In the genomic region with DNA sequence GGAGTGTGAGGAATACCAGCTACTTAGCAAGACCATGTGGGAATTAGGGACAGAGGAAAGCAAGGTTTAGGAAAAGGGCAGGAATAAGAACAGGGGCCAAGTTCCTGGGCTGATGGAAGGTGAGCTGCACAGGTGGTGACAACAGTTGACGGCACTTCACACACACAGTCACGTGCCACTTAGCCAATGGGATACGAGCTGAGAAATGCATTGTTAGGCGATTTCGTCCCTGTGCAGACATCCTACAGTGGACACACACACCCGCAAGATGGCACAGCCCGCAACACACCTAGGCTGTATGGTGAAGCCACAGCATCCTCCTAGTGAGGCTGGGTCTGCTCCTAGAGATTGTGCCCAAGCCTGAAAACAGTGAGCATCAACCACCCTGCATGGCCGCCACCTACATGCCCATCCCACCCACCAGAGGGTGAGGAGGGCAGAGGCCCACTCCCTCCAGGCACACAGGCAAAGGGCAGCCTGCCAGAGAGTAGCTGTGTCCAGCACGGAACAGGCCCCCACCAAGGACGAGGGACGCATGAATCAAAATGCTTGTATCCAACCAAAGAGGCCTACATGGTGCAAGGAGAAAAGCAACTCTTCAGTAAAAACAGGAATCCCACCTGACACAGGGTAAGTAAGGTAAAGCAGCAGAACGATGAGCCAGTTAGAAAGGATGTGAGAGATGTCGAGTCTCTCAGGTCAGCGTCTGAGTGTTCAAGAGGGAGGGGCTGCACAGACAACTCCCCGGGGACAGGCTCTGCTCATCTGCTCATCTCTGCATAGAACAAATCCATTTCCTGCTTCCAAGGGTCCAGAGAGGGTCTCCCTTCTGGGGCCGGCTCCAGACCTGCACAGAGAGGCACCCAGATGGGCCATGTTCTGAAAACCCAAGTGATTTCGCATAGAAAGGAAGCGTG, we compare ENCODE assay signal across 17 cellular contexts. TPM values are rescaled to one million over a fixed set of nuclear protein-coding genes. Genes with fewer than 3 reads are reported as not detected.
DNase-seq lines count a peak whose midpoint lies in the region; ATAC-seq and TF ChIP-seq lines count a peak whose summit lies in the region.
"Had no signal": no experiment of that assay in that cellular context is flagged by ENCODE, and none has a peak within 500 bp of the region (broad histone marks: within the 10 kb centered on the region; RNA-seq: fewer than 3 reads in every experiment).

No MANE protein-coding gene starts in this region.

- no peaks in the 10 kb centered on the region for H3K36me3 Mint-ChIP-seq in activated CD8-positive, alpha-beta T cell treated with anti-CD3 and anti-CD28 coated beads, Interleukin-2, amount 10 ng/mL, durations not matched to agents 7 days and 5 days (ENCODE audit: low read depth)

- H3K4me3 ChIP-seq in mesenchymal stem cell (ENCODE audit: insufficient read depth in 1 of 2, low read depth in 1 of 2, low read length in 2 of 2), result no peak overlapping the region
- no peak overlapping the region for H3K4me3 ChIP-seq in testis
- H3K4me3 ChIP-seq: MG63, prostate gland, upper lobe of right lung had no signal

- peaks cover 28% of the 10 kb centered on the region for H3K79me1 ChIP-seq in mesenchymal stem cell (replicated peaks; ENCODE audit: low read length, poor library complexity, severe bottlenecking)

- H3K4me3 Mint-ChIP-seq in activated CD8-positive, alpha-beta T cell treated with anti-CD3 and anti-CD28 coated beads, Interleukin-2, amount 10 ng/mL, durations not matched to agents 7 days and 5 days, result no peak overlapping the region
- H3K4me3 Mint-ChIP-seq: activated naive CD8-positive, alpha-beta T cell treated with anti-CD3 and anti-CD28 coated beads for 36 hours had no signal

- H3K36me3 ChIP-seq in mesenchymal stem cell (ENCODE audit: control insufficient read depth in 1 of 2, insufficient read depth in 2 of 2, low read depth in 1 of 2, low read length in 2 of 2) (peaks cover 32 to 39% of the 10 kb centered on the region in 2 experiments), testis (ENCODE audit: low read depth, missing control alignments) (no peaks in the 10 kb centered on the region)
- H3K36me3 ChIP-seq: MG63 had no signal

- CTCF ChIA-PET in activated CD8-positive, alpha-beta T cell treated with anti-CD3 and anti-CD28 coated beads, Interleukin-2, amount 10 ng/mL, durations not matched to agents 7 days and 5 days (lab: Charles Lee), result interaction anchor here (0.8 to 1.0 kb wide), 2 partner anchors 7 to 215 kb away, joined by 3 to 5 read pairs; no protein-coding TSS in a partner anchor

- H2BK5ac ChIP-seq in mesenchymal stem cell (ENCODE audit: low read depth, low read length, poor library complexity, severe bottlenecking), result no peak overlapping the region

- H3K27me3 Mint-ChIP-seq in activated CD8-positive, alpha-beta T cell treated with anti-CD3 and anti-CD28 coated beads, Interleukin-2, amount 10 ng/mL, durations not matched to agents 7 days and 5 days (ENCODE audit: low read depth), result no peaks in the 10 kb centered on the region
- H3K27me3 Mint-ChIP-seq: activated naive CD8-positive, alpha-beta T cell treated with anti-CD3 and anti-CD28 coated beads for 36 hours had no signal

- H4K91ac ChIP-seq in mesenchymal stem cell (ENCODE audit: low read length), result peak overlapping the region; percentile 64

- no peak overlapping the region for H3K9ac ChIP-seq in mesenchymal stem cell (ENCODE audit: low read length)

- DNase-seq in activated CD8-positive, alpha-beta memory T cell treated with anti-CD3 and anti-CD28 coated beads for 24 hours, result peak; percentile 35
- no peak for DNase-seq in activated CD8-positive, alpha-beta memory T cell treated with anti-CD3 and anti-CD28 coated beads, Interleukin-2, amount 50 U/mL, for 48 hours
- DNase-seq in mesenchymal stem cell (no peak), testis (no peak), NCI-H2107 (lab: John Stamatoyannopoulos, UW) (no peak), kidney glomerular epithelial cell (lab: John Stamatoyannopoulos, UW) (no peak)
- no peak for DNase-seq in activated CD8-positive, alpha-beta T cell treated with anti-CD3 and anti-CD28 coated beads, Interleukin-2, amount 10 ng/mL, durations not matched to agents 7 days and 5 days
- DNase-seq: activated CD4-positive, alpha-beta T cell treated with anti-CD3 and anti-CD28 coated beads for 4 hours; activated naive CD8-positive, alpha-beta T cell treated with anti-CD3 and anti-CD28 coated beads for 36 hours; EL; MG63; NCI-H187 treated with DMSO at 0.1 percent for 48 hours; NCI-H526 had no signal

- H2BK15ac ChIP-seq in mesenchymal stem cell (ENCODE audit: low read depth, poor library complexity, severe bottlenecking), result no peak overlapping the region

- H3K27ac ChIP-seq in mesenchymal stem cell (ENCODE audit: low read length, poor library complexity, severe bottlenecking) (no peak overlapping the region), testis (peak overlapping the region; percentile 19 to 50)
- H3K27ac ChIP-seq: prostate gland, upper lobe of right lung had no signal

- TF ChIP-seq CTCF in testis (IDR thresholded peaks at IDR 0.05), result no peak

- peak overlapping the region in 1 of 2 experiments; percentile 67 for H3K18ac ChIP-seq in mesenchymal stem cell (ENCODE audit: low read depth in 1 of 2, low read length in 2 of 2)

- no peaks in the 10 kb centered on the region for H3K9me3 Mint-ChIP-seq in activated CD8-positive, alpha-beta T cell treated with anti-CD3 and anti-CD28 coated beads, Interleukin-2, amount 10 ng/mL, durations not matched to agents 7 days and 5 days (ENCODE audit: insufficient read depth)
- H3K9me3 Mint-ChIP-seq: activated naive CD8-positive, alpha-beta T cell treated with anti-CD3 and anti-CD28 coated beads for 36 hours had no signal

- H3K27me3 ChIP-seq in mesenchymal stem cell (ENCODE audit: control insufficient read depth in 1 of 2, insufficient read depth in 1 of 2, low read length in 2 of 2), result no peaks in the 10 kb centered on the region
- no peaks in the 10 kb centered on the region for H3K27me3 ChIP-seq in testis
- H3K27me3 ChIP-seq: MG63, upper lobe of right lung had no signal

- intact Hi-C loops in testis (cut with DNase I; ENCODE audit: low total_unique reads), result no loop called here

- H2BK120ac ChIP-seq in mesenchymal stem cell (ENCODE audit: low read depth, low read length), result no peak overlapping the region

- H2AFZ ChIP-seq in mesenchymal stem cell (ENCODE audit: low read depth, low read length), result no peak overlapping the region

- no peak for TF ChIP-seq POLR2A in testis (IDR thresholded peaks at IDR 0.05)

- H3K9me3 ChIP-seq in mesenchymal stem cell (ENCODE audit: control insufficient read depth, low read length), result no peaks in the 10 kb centered on the region
- H3K9me3 ChIP-seq in testis, result no peaks in the 10 kb centered on the region
- H3K9me3 ChIP-seq: MG63, prostate gland, upper lobe of right lung had no signal

- H3K23ac ChIP-seq in mesenchymal stem cell (ENCODE audit: low read length in 2 of 2), result no peak overlapping the region

- H3K4ac ChIP-seq in mesenchymal stem cell (ENCODE audit: low read depth in 1 of 2, low read length in 2 of 2), result no peak overlapping the region

- no peak for ATAC-seq in activated CD8-positive, alpha-beta T cell treated with anti-CD3 and anti-CD28 coated beads, Interleukin-2, amount 10 ng/mL, durations not matched to agents 7 days and 5 days
- ATAC-seq: Panc1 had no signal

- H4K8ac ChIP-seq in mesenchymal stem cell (ENCODE audit: low read length), result peak overlapping the region; percentile 62

- WGBS in mesenchymal stem cell, result 84% methylated on average over 18 of the region's 18 CpGs
- 60 to 70% methylated on average over 14 to 18 of the region's 18 CpGs for WGBS in testis, 2 donors

- no peak overlapping the region for H2AK5ac ChIP-seq in mesenchymal stem cell (ENCODE audit: low read length, severe bottlenecking)

- no peak overlapping the region for H3K27ac Mint-ChIP-seq in activated CD8-positive, alpha-beta T cell treated with anti-CD3 and anti-CD28 coated beads, Interleukin-2, amount 10 ng/mL, durations not matched to agents 7 days and 5 days
- H3K27ac Mint-ChIP-seq: activated naive CD8-positive, alpha-beta T cell treated with anti-CD3 and anti-CD28 coated beads for 36 hours had no signal

- POLR2A ChIA-PET in activated CD8-positive, alpha-beta T cell treated with anti-CD3 and anti-CD28 coated beads, Interleukin-2, amount 10 ng/mL, durations not matched to agents 7 days and 5 days (lab: Charles Lee), result no interaction called here

- H2BK12ac ChIP-seq in mesenchymal stem cell (ENCODE audit: low read length in 2 of 2), result peak overlapping the region in 1 of 2 experiments; percentile 15

- peak overlapping the region in 1 of 2 experiments; percentile 68 for H3K14ac ChIP-seq in mesenchymal stem cell (ENCODE audit: low read length in 2 of 2)

- H3K4me1 Mint-ChIP-seq in activated CD8-positive, alpha-beta T cell treated with anti-CD3 and anti-CD28 coated beads, Interleukin-2, amount 10 ng/mL, durations not matched to agents 7 days and 5 days (ENCODE audit: low read depth), result no peaks in the 10 kb centered on the region

- H3K4me2 ChIP-seq in mesenchymal stem cell (ENCODE audit: low read length, poor library complexity, severe bottlenecking), result no peak overlapping the region

- H3K4me1 ChIP-seq in mesenchymal stem cell (ENCODE audit: control insufficient read depth, insufficient read depth, low read depth, low read length), result peaks cover 32% of the 10 kb centered on the region
- H3K4me1 ChIP-seq in testis, result peaks cover 59% of the 10 kb centered on the region

TF ChIP-seq in PFSK-1, 5 proteins besides CTCF, POLR2A, EP300 and RAD21:
- TF ChIP-seq FOXP2 (optimal IDR thresholded peaks at IDR 0.05; ENCODE audit: borderline replicate concordance, extremely low read depth, extremely low read length, insufficient read depth) (peak; percentile 1), SIN3A (IDR thresholded peaks at IDR 0.05; ENCODE audit: borderline replicate concordance, insufficient read depth, low read length) (no peak)

RNA-seq across cellular contexts. Expression of a gene that starts 51.3 kb away (rescaled TPM):
- polyA plus RNA-seq in PFSK-1 (2012; ENCODE audit: insufficient read length, low read depth), result 6.0 TPM
- polyA plus RNA-seq in mesenchymal stem cell (2013, experiment 1 of 2), result 13.7 TPM
- polyA plus RNA-seq in mesenchymal stem cell (2013, experiment 2 of 2), result 14.9 TPM
- total RNA-seq in testis, result 100 to 1,000 TPM; 189 to 212 TPM
- 79.0 TPM for polyA plus RNA-seq in testis (ENCODE audit: insufficient read depth, low read depth, low replicate concordance)
- 1 to 10 TPM; 2.5 to 3.3 TPM for total RNA-seq in activated CD8-positive, alpha-beta T cell treated with anti-CD3 and anti-CD28 coated beads, Interleukin-2, amount 10 ng/mL, durations not matched to agents 7 days and 5 days

Comparison
In these comparisons a context has a peak if more than half of its experiments do, and no peak if none do; other contexts are left out.
1. RNA of a gene that starts 51.3 kb away (total RNA-seq): 189 to 212 TPM in testis; 2.5 to 3.3 TPM in activated CD8-positive, alpha-beta T cell treated with anti-CD3 and anti-CD28 coated beads, Interleukin-2, amount 10 ng/mL, durations not matched to agents 7 days and 5 days; every median in the first group is over 10 times any median in the second.